1 cellular context compared by ENCODE assay signal in genomic region chr12:96048392-96048969, GRCh38.
TF ChIP-seq lines count a peak whose summit lies in the region.

No MANE protein-coding gene starts in this region.

TF ChIP-seq in A549, 52 proteins besides CTCF, POLR2A, EP300 and RAD21 (continued from another document):
- no peak for TF ChIP-seq HMGXB4 (CRISPR knock-in tag; IDR thresholded peaks at IDR 0.05; ENCODE audit: borderline replicate concordance)
- TF ChIP-seq REST (IDR thresholded peaks at IDR 0.05): no peak
